In the genomic region with DNA sequence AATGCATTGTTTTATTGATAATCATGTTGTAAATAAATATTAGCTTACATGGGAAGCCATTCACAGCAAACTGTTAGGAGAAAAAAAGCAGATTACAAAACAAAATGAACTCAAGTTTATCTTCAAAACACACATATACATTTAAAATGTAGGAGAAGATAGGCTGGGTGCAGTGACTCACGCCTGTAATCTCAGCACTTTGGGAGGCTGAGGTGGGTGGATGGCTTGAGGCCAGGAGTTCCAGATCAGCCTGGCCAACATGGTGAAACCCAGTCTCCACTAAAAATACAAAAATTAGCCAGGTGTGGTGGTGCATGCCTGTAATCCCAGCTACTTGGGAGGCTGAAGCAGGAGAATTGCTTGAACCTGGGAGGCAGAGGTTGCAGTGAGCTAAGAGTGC, we compare ENCODE assay signal across 1 cellular context. TPM values are rescaled to one million over a fixed set of nuclear protein-coding genes. Genes with fewer than 3 reads are reported as not detected.
"Had no signal": no experiment of that assay in that cellular context is flagged by ENCODE, and none has a peak within 500 bp of the region (broad histone marks: within the 10 kb centered on the region; RNA-seq: fewer than 3 reads in every experiment).

No MANE protein-coding gene starts in this region.

RNA-seq across cellular contexts. Expression of a gene that starts 30.3 kb away (rescaled TPM):
- total RNA-seq: H4 had no signal
